Comparison of ENCODE assay signal across 9 cellular contexts in the genomic region with DNA sequence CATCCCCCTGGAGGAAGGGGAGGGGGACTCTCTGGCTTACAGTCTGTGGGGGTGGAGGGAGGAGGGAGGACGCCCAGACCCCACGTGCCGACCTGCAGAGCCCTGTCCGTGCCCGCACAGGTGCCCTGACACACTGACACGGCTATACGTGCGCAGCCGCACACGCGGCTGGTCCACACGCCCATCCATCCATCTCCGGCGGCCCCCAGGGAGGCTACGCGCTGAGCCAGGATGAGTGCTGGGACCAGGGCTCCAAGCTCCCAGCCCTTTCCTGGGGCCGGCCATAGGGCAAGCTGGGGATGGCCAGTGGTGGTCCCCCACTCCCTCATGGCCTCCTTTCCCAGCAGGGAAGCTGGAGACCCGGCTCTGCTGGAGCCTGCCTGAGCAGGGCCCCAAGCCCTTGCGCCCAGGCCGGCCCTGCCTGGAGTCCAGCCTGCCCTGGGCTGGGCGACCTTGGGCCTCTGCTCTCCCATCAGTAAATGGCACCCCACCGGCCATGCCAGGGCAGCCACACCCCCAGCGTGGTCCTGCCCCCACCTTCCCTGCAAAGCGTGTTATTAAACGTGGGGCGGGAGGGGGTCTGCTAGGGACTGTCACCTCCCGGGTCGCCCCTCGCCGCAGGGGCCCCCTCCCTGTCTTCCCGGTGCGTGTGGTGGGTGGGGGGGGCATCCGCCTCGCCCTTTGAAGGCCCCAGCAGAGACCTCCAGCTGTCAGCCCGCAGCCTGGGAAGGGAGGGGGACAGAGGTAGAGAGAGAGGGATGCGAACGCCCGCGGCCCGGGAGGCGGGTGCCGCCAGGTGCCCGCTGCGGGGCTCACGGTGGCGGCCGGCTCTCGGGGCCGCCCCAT. TPM values are rescaled to one million over a fixed set of nuclear protein-coding genes. Genes with fewer than 3 reads are reported as not detected.
DNase-seq lines count a peak whose midpoint lies in the region; ATAC-seq and TF ChIP-seq lines count a peak whose summit lies in the region.
"Had no signal": no experiment of that assay in that cellular context is flagged by ENCODE, and none has a peak within 500 bp of the region (broad histone marks: within the 10 kb centered on the region; RNA-seq: fewer than 3 reads in every experiment).

No MANE protein-coding gene starts in this region.

- H3K9me3 ChIP-seq in iPS-20b (ENCODE audit: insufficient read depth, low read depth, low read length), result no peaks in the 10 kb centered on the region
- no peaks in the 10 kb centered on the region for H3K9me3 ChIP-seq in stomach

- H3K4me1 ChIP-seq in iPS-20b (ENCODE audit: insufficient read depth, low read length), result no peaks in the 10 kb centered on the region
- peaks cover 13 to 21% (median 19%) of the 10 kb centered on the region in 4 donors for H3K4me1 ChIP-seq in stomach

- POLR2A ChIA-PET in activated CD8-positive, alpha-beta T cell treated with anti-CD3 and anti-CD28 coated beads, Interleukin-2, amount 10 ng/mL, durations not matched to agents 7 days and 5 days (lab: Charles Lee), result interaction anchor here (0.6 to 1.0 kb wide), 4 partner anchors 56 to 511 kb away, joined by 3 to 5 read pairs (median 3); partner anchors contain the start of gene ECI1

- CTCF ChIA-PET in activated CD8-positive, alpha-beta T cell treated with anti-CD3 and anti-CD28 coated beads, Interleukin-2, amount 10 ng/mL, durations not matched to agents 7 days and 5 days (lab: Charles Lee), result interaction anchor here (0.7 to 2.7 kb wide), 11 partner anchors 8 to 305 kb away, joined by 3 to 20 read pairs (median 4); partner anchors contain the start of genes CCNF, ECI1, PGP and TRAF7

- H3K27me3 ChIP-seq in iPS-20b (ENCODE audit: insufficient read depth, low read length), result peaks cover 52% of the 10 kb centered on the region
- H3K27me3 ChIP-seq in stomach, result peaks cover 6 to 59% (median 37%) of the 10 kb centered on the region in 3 donors

- H3K27me3 Mint-ChIP-seq in activated T-cell treated with anti-CD3 and anti-CD28 coated beads, Interleukin-2, amount 50 U/mL, for 24 hours, result peaks cover 39% of the 10 kb centered on the region
- H3K27me3 Mint-ChIP-seq in activated CD8-positive, alpha-beta T cell treated with anti-CD3 and anti-CD28 coated beads, Interleukin-2, amount 10 ng/mL, durations not matched to agents 7 days and 5 days (ENCODE audit: low read depth), result peaks cover 43% of the 10 kb centered on the region

- intact Hi-C loops in stomach (cut with DNase I; ENCODE audit: low total_unique reads), result loop anchor here (10.0 kb wide), 1 partner anchor 299 kb away; no protein-coding TSS in a partner anchor

- peak; percentile 4 for ATAC-seq in activated CD8-positive, alpha-beta T cell treated with anti-CD3 and anti-CD28 coated beads, Interleukin-2, amount 10 ng/mL, durations not matched to agents 7 days and 5 days

- H3K4me1 Mint-ChIP-seq in activated T-cell treated with anti-CD3 and anti-CD28 coated beads, Interleukin-2, amount 50 U/mL, for 24 hours (ENCODE audit: low read depth), result peaks cover 6% of the 10 kb centered on the region
- peaks cover 3% of the 10 kb centered on the region for H3K4me1 Mint-ChIP-seq in activated CD8-positive, alpha-beta T cell treated with anti-CD3 and anti-CD28 coated beads, Interleukin-2, amount 10 ng/mL, durations not matched to agents 7 days and 5 days (ENCODE audit: low read depth)

- WGBS in stomach, 5 donors, result 2 to 6% (median 3%) methylated on average over 29 to 48 of the region's 49 CpGs

- H3K4me3 ChIP-seq in iPS-20b (ENCODE audit: low read length) (peak overlapping the region; percentile 48; the same call in 1 of the 2 replicates), stomach (peak overlapping the region; percentile 45 to 52 (median 48))

- no peak for TF ChIP-seq CTCF in stomach (IDR thresholded peaks at IDR 0.05)

- no peak overlapping the region for H3K9ac ChIP-seq in iPS-20b (ENCODE audit: low read depth, low read length)

- DNase-seq in activated T-cell treated with anti-CD3 and anti-CD28 coated beads, Interleukin-2, amount 50 U/mL, for 24 hours, result no peak
- no peak for DNase-seq in activated T-cell treated with anti-CD3 and anti-CD28 coated beads for 4 hours
- no peak for DNase-seq in activated CD8-positive, alpha-beta T cell treated with anti-CD3 and anti-CD28 coated beads, Interleukin-2, amount 10 ng/mL, durations not matched to agents 7 days and 5 days
- DNase-seq in stomach, result no peak
- DNase-seq in stimulated activated CD4-positive, alpha-beta T cell treated with anti-CD3 and anti-CD28 coated beads, Interleukin-4, amount 100 ng/mL, for 24 hours, result no peak
- no peak for DNase-seq in NAMALWA (ENCODE audit: low spot score)
- no peak for DNase-seq in activated gamma-delta T cell (lab: John Stamatoyannopoulos, UW)

- no peak for TF ChIP-seq EP300 in stomach (IDR thresholded peaks at IDR 0.05)

- H3K4me3 Mint-ChIP-seq in activated T-cell treated with anti-CD3 and anti-CD28 coated beads, Interleukin-2, amount 50 U/mL, for 24 hours, result peak overlapping the region; percentile 18
- H3K4me3 Mint-ChIP-seq in activated CD8-positive, alpha-beta T cell treated with anti-CD3 and anti-CD28 coated beads, Interleukin-2, amount 10 ng/mL, durations not matched to agents 7 days and 5 days, result no peak overlapping the region

- TF ChIP-seq POLR2A in stomach (IDR thresholded peaks at IDR 0.05), result no peak

- H3K36me3 Mint-ChIP-seq in activated T-cell treated with anti-CD3 and anti-CD28 coated beads, Interleukin-2, amount 50 U/mL, for 24 hours (ENCODE audit: low read depth), result no peaks in the 10 kb centered on the region
- H3K36me3 Mint-ChIP-seq in activated CD8-positive, alpha-beta T cell treated with anti-CD3 and anti-CD28 coated beads, Interleukin-2, amount 10 ng/mL, durations not matched to agents 7 days and 5 days (ENCODE audit: low read depth), result no peaks in the 10 kb centered on the region

- no peaks in the 10 kb centered on the region for H3K9me3 Mint-ChIP-seq in activated T-cell treated with anti-CD3 and anti-CD28 coated beads, Interleukin-2, amount 50 U/mL, for 24 hours
- H3K9me3 Mint-ChIP-seq in activated CD8-positive, alpha-beta T cell treated with anti-CD3 and anti-CD28 coated beads, Interleukin-2, amount 10 ng/mL, durations not matched to agents 7 days and 5 days (ENCODE audit: insufficient read depth), result no peaks in the 10 kb centered on the region

- H3K27ac ChIP-seq in iPS-20b (ENCODE audit: low read length), result no peak overlapping the region
- H3K27ac ChIP-seq in stomach, result no peak overlapping the region
- H3K27ac ChIP-seq: C4-2B had no signal

- H3K27ac Mint-ChIP-seq in activated T-cell treated with anti-CD3 and anti-CD28 coated beads, Interleukin-2, amount 50 U/mL, for 24 hours, result no peak overlapping the region
- H3K27ac Mint-ChIP-seq in activated CD8-positive, alpha-beta T cell treated with anti-CD3 and anti-CD28 coated beads, Interleukin-2, amount 10 ng/mL, durations not matched to agents 7 days and 5 days, result no peak overlapping the region

- H3K36me3 ChIP-seq in iPS-20b (ENCODE audit: insufficient read depth, low read depth, low read length) (no peaks in the 10 kb centered on the region), stomach (no peaks in the 10 kb centered on the region)

RNA-seq across cellular contexts. Expression of gene CASKIN1, which starts 0.9 kb away (rescaled TPM):
- total RNA-seq in activated CD8-positive, alpha-beta T cell treated with anti-CD3 and anti-CD28 coated beads, Interleukin-2, amount 10 ng/mL, durations not matched to agents 7 days and 5 days, result under 1 TPM; 0.05 to 0.63 TPM
- total RNA-seq in stomach, result under 1 TPM in 1 of 5 donors, not detected in 4; 0.73 TPM
- polyA plus RNA-seq in stomach, result under 1 TPM; 0.15 to 0.55 (median 0.19) TPM

RNA-seq across cellular contexts. Expression of gene MLST8, which starts 9.7 kb away (rescaled TPM):
- total RNA-seq in activated CD8-positive, alpha-beta T cell treated with anti-CD3 and anti-CD28 coated beads, Interleukin-2, amount 10 ng/mL, durations not matched to agents 7 days and 5 days, result 10 to 100 TPM; 34.5 to 37.8 TPM
- 100 to 1,000 TPM in 1 of 5 donors, 10 to 100 TPM in 3, 1 to 10 TPM in 1; 7.5 to 235 (median 56.2) TPM for total RNA-seq in stomach
- 10 to 100 TPM; 46.8 to 68.1 (median 55.3) TPM for polyA plus RNA-seq in stomach

RNA-seq across cellular contexts. Expression of gene BRICD5, which starts 15.1 kb away (rescaled TPM):
- total RNA-seq in activated CD8-positive, alpha-beta T cell treated with anti-CD3 and anti-CD28 coated beads, Interleukin-2, amount 10 ng/mL, durations not matched to agents 7 days and 5 days, result 10 to 100 TPM; 14.8 to 15.0 TPM
- total RNA-seq in stomach, result 10 to 100 TPM in 4 of 5 donors, 1 to 10 TPM in 1; 2.6 to 78.8 (median 16.5) TPM
- polyA plus RNA-seq in stomach, result 1 to 10 TPM; 4.2 to 6.5 (median 6.3) TPM

RNA-seq across cellular contexts. Expression of gene PGP, which starts 19.1 kb away (rescaled TPM):
- total RNA-seq in activated CD8-positive, alpha-beta T cell treated with anti-CD3 and anti-CD28 coated beads, Interleukin-2, amount 10 ng/mL, durations not matched to agents 7 days and 5 days, result 10 to 100 TPM; 28.5 to 29.0 TPM
- 10 to 100 TPM in 4 of 5 donors, 1 to 10 TPM in 1; 9.4 to 90.4 (median 15.9) TPM for total RNA-seq in stomach
- polyA plus RNA-seq in stomach, result 10 to 100 TPM in 2 of 3 donors, 1 to 10 TPM in 1; 9.3 to 11.0 (median 10.0) TPM

RNA-seq across cellular contexts. Expression of gene E4F1, which starts 27.9 kb away (rescaled TPM):
- 10 to 100 TPM; 33.8 to 34.3 TPM for total RNA-seq in activated CD8-positive, alpha-beta T cell treated with anti-CD3 and anti-CD28 coated beads, Interleukin-2, amount 10 ng/mL, durations not matched to agents 7 days and 5 days
- 100 to 1,000 TPM in 1 of 5 donors, 10 to 100 TPM in 4; 12.7 to 114 (median 64.5) TPM for total RNA-seq in stomach
- polyA plus RNA-seq in stomach, result 10 to 100 TPM; 21.4 to 25.2 (median 23.8) TPM
